8 cellular contexts compared by ENCODE assay signal in the genomic region with DNA sequence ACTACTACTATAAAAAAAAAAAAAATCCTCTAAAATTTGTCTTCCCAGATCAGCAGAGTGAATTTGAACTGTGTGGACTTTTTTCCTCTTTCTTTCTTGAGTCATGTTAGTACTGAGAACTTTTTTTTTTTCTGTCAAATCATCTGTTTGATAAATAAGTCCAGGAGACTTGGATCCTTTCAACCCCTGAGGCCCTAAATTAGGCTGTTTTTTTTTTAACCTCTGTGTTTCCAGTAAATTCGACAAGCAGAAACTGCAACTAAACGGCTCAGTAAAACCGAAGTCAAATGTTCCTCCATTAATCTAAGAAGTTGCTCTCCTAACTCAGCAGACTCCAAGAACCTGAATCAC. TPM values are rescaled to one million over a fixed set of nuclear protein-coding genes. Genes with fewer than 3 reads are reported as not detected.
A peak's percentile ranks its signal among the peaks of the same experiment; 100 is the strongest.
DNase-seq lines count a peak whose midpoint lies in the region; ATAC-seq and TF ChIP-seq lines count a peak whose summit lies in the region.

No MANE protein-coding gene starts in this region.

- ATAC-seq in effector memory CD8-positive, alpha-beta T cell (replicated peaks): no peak

- no peak overlapping the region for H2BK15ac ChIP-seq in H9 (ENCODE audit: low read depth, low read length)

- H3K4me1 ChIP-seq in OCI-LY3 (ENCODE audit: low read length): peaks cover 37% of the 10 kb centered on the region
- H3K4me1 ChIP-seq in neural progenitor cell: peaks cover 30% of the 10 kb centered on the region
- peaks cover 10% of the 10 kb centered on the region; the same call in 1 of the 2 replicates for H3K4me1 ChIP-seq in H9 (ENCODE audit: insufficient read depth, low read length)

- H2BK120ac ChIP-seq in H9 (ENCODE audit: low read depth, low read length, poor library complexity, severe bottlenecking): no peak overlapping the region

- H3K36me3 Mint-ChIP-seq in CD14-positive monocyte: peaks cover 55 to 58% of the 10 kb centered on the region in 2 donors
- peaks cover 90% of the 10 kb centered on the region for H3K36me3 Mint-ChIP-seq in effector memory CD8-positive, alpha-beta T cell (ENCODE audit: insufficient read depth)
- H3K36me3 Mint-ChIP-seq in neural progenitor cell: peaks cover 15% of the 10 kb centered on the region
- H3K36me3 Mint-ChIP-seq in H9 (ENCODE audit: insufficient read depth in 1 of 3, low read depth in 3 of 3): peaks cover 0 to 8% (median 0%) of the 10 kb centered on the region in 3 experiments; a peak in 5 of 7 replicates

- H3T11ph ChIP-seq in H9 (ENCODE audit: low read length): no peak overlapping the region

- H3K9me3 Mint-ChIP-seq in CD14-positive monocyte: no peaks in the 10 kb centered on the region
- no peaks in the 10 kb centered on the region for H3K9me3 Mint-ChIP-seq in effector memory CD8-positive, alpha-beta T cell
- no peaks in the 10 kb centered on the region for H3K9me3 Mint-ChIP-seq in neural progenitor cell
- H3K9me3 Mint-ChIP-seq in H9: no peaks in the 10 kb centered on the region

- H3F3A ChIP-seq in neural progenitor cell (ENCODE audit: low read depth): peaks cover 30% of the 10 kb centered on the region

- H3K27me3 ChIP-seq in OCI-LY3 (ENCODE audit: low read depth, low read length) (no peaks in the 10 kb centered on the region), neural progenitor cell (peaks cover 19% of the 10 kb centered on the region), MG63 (no peaks in the 10 kb centered on the region), H9 (ENCODE audit: insufficient read depth, low read length) (peaks cover 9% of the 10 kb centered on the region; the same call in 1 of the 2 replicates)

- no peak overlapping the region for H3K4ac ChIP-seq in H9 (ENCODE audit: low read depth, low read length)

- H3K79me1 ChIP-seq in H9 (ENCODE audit: insufficient read depth, low read depth, low read length, poor library complexity, severe bottlenecking): no peaks in the 10 kb centered on the region

- H3K9ac ChIP-seq in OCI-LY3 (ENCODE audit: low read length): peak overlapping the region; percentile 99
- no peak overlapping the region for H3K9ac ChIP-seq in neural progenitor cell
- no peak overlapping the region for H3K9ac ChIP-seq in H9 (ENCODE audit: extremely low read depth, insufficient read length, low read length)

- no peak overlapping the region for H4K8ac ChIP-seq in H9 (replicated peaks; ENCODE audit: insufficient read length, low read depth, low read length)

- H3K56ac ChIP-seq in H9 (ENCODE audit: insufficient read length, low read depth, low read length): no peak overlapping the region

- H4K91ac ChIP-seq in H9 (ENCODE audit: insufficient read length, low read depth, low read length): no peak overlapping the region

- H2AFZ ChIP-seq in OCI-LY3 (ENCODE audit: low read depth, low read length) (no peak overlapping the region), neural progenitor cell (replicated peaks) (no peak overlapping the region), H9 (ENCODE audit: low read length) (no peak overlapping the region)

- peaks cover 92% of the 10 kb centered on the region for H3K79me2 ChIP-seq in OCI-LY3 (ENCODE audit: low read length)
- H3K79me2 ChIP-seq in neural progenitor cell (ENCODE audit: low read depth): no peaks in the 10 kb centered on the region
- H3K79me2 ChIP-seq in H9 (ENCODE audit: insufficient read depth, low read length): no peaks in the 10 kb centered on the region

- H2AK5ac ChIP-seq in H9 (ENCODE audit: insufficient read length, low read length): no peak overlapping the region

- H3K4me3 ChIP-seq in OCI-LY3 (ENCODE audit: low read length) (peak overlapping the region; percentile 99), neural progenitor cell (no peak overlapping the region), MG63 (no peak overlapping the region)

- H3K4me2 ChIP-seq in OCI-LY3 (ENCODE audit: low read length) (peak overlapping the region; percentile 96), neural progenitor cell (peak overlapping the region; percentile 95), H9 (ENCODE audit: insufficient read depth, insufficient read length, low read length) (no peak overlapping the region)

- H3K18ac ChIP-seq in H9 (ENCODE audit: insufficient read length, low read depth, low read length): no peak overlapping the region

- no peaks in the 10 kb centered on the region for H3K9me3 ChIP-seq in OCI-LY3 (ENCODE audit: insufficient read depth, low read length)
- no peaks in the 10 kb centered on the region for H3K9me3 ChIP-seq in neural progenitor cell (ENCODE audit: low read depth)
- H3K9me3 ChIP-seq in MG63: no peaks in the 10 kb centered on the region
- no peaks in the 10 kb centered on the region for H3K9me3 ChIP-seq in H9 (ENCODE audit: control insufficient read depth, low read depth, low read length)

- H3K27ac Mint-ChIP-seq in CD14-positive monocyte (peak overlapping the region; percentile 53 to 98 (median 79)), neural progenitor cell (peak overlapping the region; percentile 15), H9 (peak overlapping the region in 1 of 3 experiments; percentile 66; a peak in 3 of 7 replicates)
- H3K27ac Mint-ChIP-seq in effector memory CD8-positive, alpha-beta T cell: peak overlapping the region; percentile 90 to 95

- H3K23me2 ChIP-seq in H9 (ENCODE audit: insufficient read length, low read depth, low read length, poor library complexity, severe bottlenecking): peaks cover 17% of the 10 kb centered on the region

- H3K23ac ChIP-seq in H9 (ENCODE audit: insufficient read length, low read depth, low read length): no peak overlapping the region

- H3K4me3 Mint-ChIP-seq in CD14-positive monocyte (peak overlapping the region; percentile 98), neural progenitor cell (peak overlapping the region; percentile 98), H9 (peak overlapping the region in 1 of 2 experiments; percentile 36; a peak in 2 of 5 replicates)
- peak overlapping the region; percentile 90 to 95 for H3K4me3 Mint-ChIP-seq in effector memory CD8-positive, alpha-beta T cell

- H3K27me3 Mint-ChIP-seq in CD14-positive monocyte (ENCODE audit: low read depth in 3 of 3): peaks cover 0 to 2% (median 0%) of the 10 kb centered on the region in 3 donors
- H3K27me3 Mint-ChIP-seq in effector memory CD8-positive, alpha-beta T cell: no peaks in the 10 kb centered on the region
- H3K27me3 Mint-ChIP-seq in neural progenitor cell (ENCODE audit: insufficient read depth, low read depth): peaks cover 10% of the 10 kb centered on the region
- peaks cover 44% of the 10 kb centered on the region for H3K27me3 Mint-ChIP-seq in H9 (ENCODE audit: low read depth)

- no peak overlapping the region for H2BK5ac ChIP-seq in H9 (ENCODE audit: insufficient read length, low read length)

- intact Hi-C loops in CD14-positive monocyte (cut with micrococcal nuclease): loop anchor here in 1 of 2 donors (5.0 kb wide), 1 partner anchor 56 kb away; no protein-coding TSS in a partner anchor

- no peak overlapping the region for H2BK12ac ChIP-seq in H9 (ENCODE audit: insufficient read length, low read depth, low read length)

- H3K36me3 ChIP-seq in OCI-LY3 (replicated peaks; ENCODE audit: low read depth, low read length) (peaks cover 58% of the 10 kb centered on the region), neural progenitor cell (peaks cover 2% of the 10 kb centered on the region), MG63 (no peaks in the 10 kb centered on the region; the same call in 1 of the 2 replicates)

- H3K27ac ChIP-seq in OCI-LY3 (ENCODE audit: low read length) (peak overlapping the region; percentile 93), neural progenitor cell (no peak overlapping the region), caudate nucleus (ENCODE audit: low read depth, low read length) (no peak overlapping the region), H9 (ENCODE audit: insufficient read length, low read depth, low read length) (no peak overlapping the region)

- no peak for TF ChIP-seq CTCF in CD14-positive monocyte (IDR thresholded peaks at IDR 0.05)
- TF ChIP-seq CTCF in OCI-LY3 (IDR thresholded peaks at IDR 0.05; ENCODE audit: low read depth, low read length): no peak
- no peak for TF ChIP-seq CTCF in neural progenitor cell (IDR thresholded peaks at IDR 0.05)
- no peak for TF ChIP-seq CTCF in H9 (conservative IDR thresholded peaks at IDR 0.05)

- WGBS in H9 (ENCODE audit: extremely low coverage, insufficient read length, low lambda C conversion rate): no CpG with 5 or more reads among the region's 3 CpGs

- no peak overlapping the region for H2BK20ac ChIP-seq in H9 (ENCODE audit: low read depth, low read length, poor library complexity, severe bottlenecking)

- no peak overlapping the region for H3K14ac ChIP-seq in H9 (ENCODE audit: insufficient read depth, low read length)

- H4K20me1 ChIP-seq in OCI-LY3 (ENCODE audit: insufficient read depth, low read length) (peaks cover 69% of the 10 kb centered on the region), neural progenitor cell (ENCODE audit: low read depth) (peaks cover 15% of the 10 kb centered on the region), H9 (ENCODE audit: control insufficient read depth, insufficient read depth, insufficient read length) (no peaks in the 10 kb centered on the region)

- no peak for DNase-seq in CD14-positive monocyte (ENCODE audit: low spot score)
- no peak for DNase-seq in effector memory CD8-positive, alpha-beta T cell
- no peak for DNase-seq in neural progenitor cell (ENCODE audit: low spot score)
- DNase-seq in MG63: no peak
- DNase-seq in iPS-NIHi11 (ENCODE audit: low spot score): no peak
- DNase-seq in caudate nucleus (lab: John Stamatoyannopoulos, UW): no peak
- DNase-seq in H9: no peak

- H4K5ac ChIP-seq in H9 (ENCODE audit: insufficient read length, low read depth, low read length): no peak overlapping the region

- H3K4me1 Mint-ChIP-seq in CD14-positive monocyte (peaks cover 58% of the 10 kb centered on the region), neural progenitor cell (peaks cover 41% of the 10 kb centered on the region), H9 (peaks cover 42 to 45% of the 10 kb centered on the region in 2 experiments)
- H3K4me1 Mint-ChIP-seq in effector memory CD8-positive, alpha-beta T cell (ENCODE audit: low read depth in 2 of 2): peaks cover 42 to 57% of the 10 kb centered on the region in 2 donors

RNA-seq across cellular contexts. Expression of gene MAP3K8, which starts 2.7 kb away (rescaled TPM):
- 10 to 100 TPM; 54.5 to 59.2 TPM for polyA plus RNA-seq in CD14-positive monocyte
- total RNA-seq in neural progenitor cell (ENCODE audit: low replicate concordance) (4.7 and 7.3 TPM in 2 replicates), H9 (2021) (1.8 and 3.5 TPM in 2 replicates)
- total RNA-seq in MG63 (2014; rRNA removed; shearing (Covaris generic); ENCODE audit: low replicate concordance): 0.10 and 1.4 TPM in 2 replicates
